Comparison of ENCODE assay signal across 14 cellular contexts in genomic region chr20:38252292-38253288, GRCh38. TPM values are rescaled to one million over a fixed set of nuclear protein-coding genes. Genes with fewer than 3 reads are reported as not detected.
DNase-seq lines count a peak whose midpoint lies in the region; ATAC-seq and TF ChIP-seq lines count a peak whose summit lies in the region.
"Had no signal": no experiment of that assay in that cellular context is flagged by ENCODE, and none has a peak within 500 bp of the region (broad histone marks: within the 10 kb centered on the region; RNA-seq: fewer than 3 reads in every experiment).

No MANE protein-coding gene starts in this region.

- H3K27me3 ChIP-seq in colonic mucosa, result no peaks in the 10 kb centered on the region
- H3K27me3 ChIP-seq: MG63 had no signal

- H3K9ac ChIP-seq in colonic mucosa (ENCODE audit: low read depth in 2 of 2, low read length in 2 of 2), result no peak overlapping the region

- ATAC-seq in HG02938 (IDR thresholded peaks at IDR 0.05; ENCODE audit: unreplicated experiment) (no peak), GM19455 (IDR thresholded peaks at IDR 0.05; ENCODE audit: unreplicated experiment) (no peak), GM21717 (IDR thresholded peaks at IDR 0.05; ENCODE audit: unreplicated experiment) (no peak), GM18868 (IDR thresholded peaks at IDR 0.05; ENCODE audit: unreplicated experiment) (no peak)

- intact Hi-C loops in colonic mucosa (cut with DNase I), result no loop called here

- no peaks in the 10 kb centered on the region for H3K4me1 ChIP-seq in colonic mucosa

- DNase-seq in MV-4-11 (lab: John Stamatoyannopoulos, UW) (peak; percentile 5), colonic mucosa (no peak), left kidney (ENCODE audit: low read depth, low spot score) (peak; percentile 29), substantia nigra (lab: John Stamatoyannopoulos, UW) (peak in 15 of 49 donors; percentile 11 to 73 (median 42))
- DNase-seq: activated CD4-positive, CD25-positive, alpha-beta regulatory T cell; effector memory CD4-positive, alpha-beta T cell; MG63; NCI-H446; stimulated activated CD4-positive, alpha-beta T cell treated with anti-CD3 and anti-CD28 coated beads, Interleukin-2, amount 100 ng/mL, for 24 hours had no signal

- no peak for TF ChIP-seq CTCF in colonic mucosa (IDR thresholded peaks at IDR 0.05)

- peak overlapping the region; percentile 17 for H3K27ac ChIP-seq in colonic mucosa
- H3K27ac ChIP-seq in substantia nigra (ENCODE audit: low read depth, low read length, poor library complexity, severe bottlenecking), result peak overlapping the region; percentile 51
- H3K27ac ChIP-seq: C4-2B had no signal

- no peaks in the 10 kb centered on the region for H3K9me3 ChIP-seq in colonic mucosa
- H3K9me3 ChIP-seq: MG63 had no signal

- H3K4me3 ChIP-seq in colonic mucosa, result no peak overlapping the region
- H3K4me3 ChIP-seq: MG63 had no signal

- H3K36me3 ChIP-seq in colonic mucosa, result no peaks in the 10 kb centered on the region
- H3K36me3 ChIP-seq: MG63 had no signal

RNA-seq across cellular contexts. Expression of gene KIAA1755, which starts 7.9 kb away (rescaled TPM):
- 1 to 10 TPM in 1 of 2 donors, under 1 TPM in 1; 0.40 to 3.9 TPM for total RNA-seq in colonic mucosa

RNA-seq across cellular contexts. Expression of gene BPI, which starts 51.4 kb away (rescaled TPM):
- total RNA-seq in colonic mucosa, result not detected
